17 cellular contexts compared by ENCODE assay signal in the genomic region with DNA sequence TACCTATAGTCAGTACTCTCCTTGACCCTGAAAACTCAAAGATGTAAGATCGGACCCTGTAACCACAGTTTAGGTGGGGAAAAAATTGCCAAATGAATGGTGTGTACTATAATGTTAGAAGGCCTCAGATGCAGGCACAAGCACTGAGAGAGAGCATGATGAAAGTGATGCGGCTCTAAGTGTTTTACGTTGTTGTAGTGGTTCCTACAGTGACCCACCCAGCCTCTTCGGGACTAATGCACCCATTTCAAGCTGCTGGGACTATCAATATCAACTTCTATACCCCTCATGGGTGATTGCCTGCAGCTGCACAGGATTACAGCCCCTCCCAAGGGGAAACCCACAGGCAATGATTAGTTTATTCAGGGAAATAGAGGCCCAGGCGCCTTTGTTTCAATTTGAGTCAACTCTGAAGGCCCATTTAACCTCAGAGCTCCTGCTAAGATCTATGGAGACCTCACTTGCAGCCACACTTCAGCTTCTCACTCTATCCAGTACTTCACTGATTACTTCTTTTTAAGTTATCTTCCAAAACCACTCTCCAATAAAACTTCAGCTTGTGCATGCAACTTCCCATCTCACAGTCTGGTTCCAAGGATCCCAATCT.
DNase-seq lines count a peak whose midpoint lies in the region; ATAC-seq and TF ChIP-seq lines count a peak whose summit lies in the region.
"Had no signal": no experiment of that assay in that cellular context is flagged by ENCODE, and none has a peak within 500 bp of the region (broad histone marks: within the 10 kb centered on the region; RNA-seq: fewer than 3 reads in every experiment).

No MANE protein-coding gene starts in this region.

- H3K36me3 ChIP-seq in Panc1 (ENCODE audit: control insufficient read depth, insufficient read depth, low read length) = no peaks in the 10 kb centered on the region

- in situ Hi-C loops in Panc1 (cut with HindIII; ENCODE audit: low pct_unique_long_range_greater_than_20kb, low sequenced_read_pairs) = no loop called here

- peak overlapping the region; percentile 25; the same call in 1 of the 2 replicates for H3K27ac ChIP-seq in Panc1 (ENCODE audit: low read length)

- intact Hi-C loops in Panc1 (cut with micrococcal nuclease; ENCODE audit: unreplicated experiment) = no loop called here

- CTCF ChIA-PET in Panc1 (lab: Charles Lee) = interaction anchor here (0.6 kb wide), 1 partner anchor 10 kb away, joined by 3 read pairs; no protein-coding TSS in a partner anchor

- DNase-seq in Panc1 (ENCODE audit: low read depth, low spot score) (no peak), cerebellar nuclear complex (lab: John Stamatoyannopoulos, UW) (no peak), hypothalamus (lab: John Stamatoyannopoulos, UW) (no peak)
- DNase-seq: AML-193; Calu3; CD4-positive, alpha-beta T cell; H9; NCI-H146; NCI-H226; NCI-H69; T-cell had no signal

- ATAC-seq in GM18867 (IDR thresholded peaks at IDR 0.05; ENCODE audit: unreplicated experiment) = peak; percentile 70
- ATAC-seq in GM19467 (IDR thresholded peaks at IDR 0.05; ENCODE audit: unreplicated experiment) = peak; percentile 43
- peak; percentile 62 for ATAC-seq in HG02981 (IDR thresholded peaks at IDR 0.05; ENCODE audit: unreplicated experiment)
- no peak for ATAC-seq in Panc1
- ATAC-seq in GM18873 (IDR thresholded peaks at IDR 0.05; ENCODE audit: low FRiP score, unreplicated experiment) = no peak
- ATAC-seq in HG02678 (IDR thresholded peaks at IDR 0.05; ENCODE audit: unreplicated experiment) = no peak
- ATAC-seq: PC-3, T-cell had no signal

- no peak overlapping the region for H3K4me3 ChIP-seq in Panc1 (ENCODE audit: low read depth in 2 of 2, low read length in 2 of 2)

- TF ChIP-seq CTCF in Panc1 (IDR thresholded peaks at IDR 0.05) = no peak

- POLR2A ChIA-PET in Panc1 (lab: Charles Lee) = no interaction called here

- no TSS peak for BruUV-seq in Panc1 (replicated peaks; lab: Mats Ljungman, UMichigan)

- H3K9me3 ChIP-seq in Panc1 (ENCODE audit: control insufficient read depth, insufficient read depth, low read depth, low read length) = no peaks in the 10 kb centered on the region

- peaks cover 5% of the 10 kb centered on the region; the same call in 1 of the 2 replicates for H3K4me1 ChIP-seq in Panc1 (ENCODE audit: control insufficient read depth, insufficient read depth, low read length)

- no peaks in the 10 kb centered on the region for H3K27me3 ChIP-seq in Panc1 (ENCODE audit: control insufficient read depth, insufficient read depth, low read length)

Comparison
In these comparisons a context has a peak if more than half of its experiments do, and no peak if none do; other contexts are left out.
1. ATAC-seq: peak in GM18867 (single experiment), GM19467 (single experiment) and HG02981 (single experiment); none in Panc1 (single experiment), GM18873 (single experiment) and HG02678 (single experiment).